ENCODE assay signal across 8 cellular contexts in genomic region chr17:32319548-32319905, GRCh38. TPM values are rescaled to one million over a fixed set of nuclear protein-coding genes. Genes with fewer than 3 reads are reported as not detected.
DNase-seq lines count a peak whose midpoint lies in the region; ATAC-seq and TF ChIP-seq lines count a peak whose summit lies in the region.

No MANE protein-coding gene starts in this region.

- no peaks in the 10 kb centered on the region for H3K9me3 ChIP-seq in colonic mucosa

- TF ChIP-seq CTCF in GM06990 (IDR thresholded peaks at IDR 0.05; ENCODE audit: insufficient read depth, low read length, poor library complexity, severe bottlenecking) (peak; percentile 98), colonic mucosa (IDR thresholded peaks at IDR 0.05) (peak; percentile 96), lower leg skin (IDR thresholded peaks at IDR 0.05) (peak in 1 of 3 donors; percentile 53)

- no peak for TF ChIP-seq POLR2A in lower leg skin (IDR thresholded peaks at IDR 0.05)
- TF ChIP-seq POLR2A in GM18505 (IDR thresholded peaks at IDR 0.05; ENCODE audit: borderline replicate concordance, extremely low read depth, insufficient read depth, insufficient read length), result no peak

- H3K36me3 ChIP-seq in GM06990 (ENCODE audit: control insufficient read depth, insufficient read depth, low read length) (no peaks in the 10 kb centered on the region), colonic mucosa (no peaks in the 10 kb centered on the region)

- no peak overlapping the region for H3K27ac ChIP-seq in colonic mucosa

- ATAC-seq in HG02571 (IDR thresholded peaks at IDR 0.05; ENCODE audit: unreplicated experiment), result peak; percentile 66
- ATAC-seq in GM18505 (IDR thresholded peaks at IDR 0.05; ENCODE audit: unreplicated experiment), result no peak

- H3K27me3 ChIP-seq in GM06990 (replicated peaks; ENCODE audit: control insufficient read depth, insufficient read depth, low read length), result no peaks in the 10 kb centered on the region; the same call in 1 of the 2 replicates
- no peaks in the 10 kb centered on the region for H3K27me3 ChIP-seq in colonic mucosa

- DNase-seq in GM06990 (ENCODE audit: extremely low read depth, insufficient read length) (peak; percentile 75), NCI-H345 treated with DMSO at 0.1 percent for 48 hours (lab: John Stamatoyannopoulos, UW; ENCODE audit: unreplicated experiment) (peak; percentile 54), colonic mucosa (peak; percentile 79), lower leg skin (ENCODE audit: low spot score in 2 of 2) (peak; percentile 60 to 91)
- DNase-seq in activated CD4-positive, alpha-beta T cell treated with anti-CD3 and anti-CD28 coated beads for 48 hours, result peak; percentile 87
- peak; percentile 64 for DNase-seq in stimulated activated CD8-positive, alpha-beta memory T cell treated with anti-CD3 and anti-CD28 coated beads, Interleukin-15, amount 100 ng/mL, for 1 hour (ENCODE audit: low read depth)

- no peaks in the 10 kb centered on the region for H3K4me1 ChIP-seq in colonic mucosa

- intact Hi-C loops in colonic mucosa (cut with DNase I) (loop anchor here (1.0 kb wide), 1 partner anchor 66 kb away; no protein-coding TSS in a partner anchor), lower leg skin (cut with DNase I; ENCODE audit: low total_unique reads) (loop anchor here (5.0 kb wide), 1 partner anchor 67 kb away; no protein-coding TSS in a partner anchor)

- peak overlapping the region; percentile 41 for H3K4me3 ChIP-seq in GM06990 (replicated peaks; ENCODE audit: low read depth, low read length)
- H3K4me3 ChIP-seq in colonic mucosa, result peak overlapping the region; percentile 12
- H3K4me3 ChIP-seq in lower leg skin (ENCODE audit: low read depth, poor library complexity, severe bottlenecking), result no peak overlapping the region

- 15 to 22% methylated on average over 5 of the region's 5 CpGs for WGBS in lower leg skin, 2 donors

- no peak overlapping the region for H3K9ac ChIP-seq in colonic mucosa (ENCODE audit: low read depth in 2 of 2, low read length in 2 of 2)

RNA-seq across cellular contexts. Expression of gene C17orf75, which starts 22.4 kb away (rescaled TPM):
- total RNA-seq in colonic mucosa (10 to 100 TPM; 12.5 to 13.4 TPM), lower leg skin (10 to 100 TPM in 1 of 4 donors, 1 to 10 TPM in 3; 5.3 to 11.9 (median 8.1) TPM)

RNA-seq across cellular contexts. Expression of gene ZNF207, which starts 30.4 kb away (rescaled TPM):
- 100 to 1,000 TPM; 147 to 151 TPM for total RNA-seq in colonic mucosa
- 100 to 1,000 TPM in 3 of 4 donors, 10 to 100 TPM in 1; 93.5 to 158 (median 117) TPM for total RNA-seq in lower leg skin

RNA-seq across cellular contexts. Expression of gene RHBDL3, which starts 53.9 kb away (rescaled TPM):
- under 1 TPM; 0.53 to 0.62 TPM for total RNA-seq in colonic mucosa
- total RNA-seq in lower leg skin, result under 1 TPM in 3 of 4 donors, not detected in 1; 0.12 to 0.71 (median 0.55) TPM
